Comparison of ENCODE assay signal across 21 cellular contexts in genomic region chr9:13354733-13355132, GRCh38.
DNase-seq lines count a peak whose midpoint lies in the region; ATAC-seq lines count a peak whose summit lies in the region.
"Had no signal": no experiment of that assay in that cellular context is flagged by ENCODE, and none has a peak within 500 bp of the region (broad histone marks: within the 10 kb centered on the region; RNA-seq: fewer than 3 reads in every experiment).

No MANE protein-coding gene starts in this region.

- no peaks in the 10 kb centered on the region for H3K9me3 Mint-ChIP-seq in activated T-helper 17 cell treated with anti-CD3 and anti-CD28 coated beads, Interleukin-2, amount 50 U/mL, for 72 hours
- H3K9me3 Mint-ChIP-seq: nephron had no signal

- DNase-seq in EL (peak; percentile 4), NCI-H1092 treated with DMSO at 0.1 percent for 48 hours (lab: John Stamatoyannopoulos, UW) (peak; percentile 75), OCI-M1 (lab: John Stamatoyannopoulos, UW) (peak; percentile 85), fibroblast of peridontal ligament (ENCODE audit: extremely low read depth) (peak; percentile 64), NCI-H2081 treated with DMSO at 0.1 percent for 48 hours (lab: John Stamatoyannopoulos, UW) (no peak)
- no peak for DNase-seq in stimulated activated CD4-positive, alpha-beta T cell treated with anti-CD3 and anti-CD28 coated beads, Interleukin-4, amount 100 ng/mL, for 4 hours
- no peak for DNase-seq in activated T-cell treated with anti-CD3 and anti-CD28 coated beads, Interleukin-2, amount 50 U/mL, for 1 hour
- DNase-seq: activated CD8-positive, alpha-beta memory T cell treated with anti-CD3 and anti-CD28 coated beads, Interleukin-2, amount 10 ng/mL, durations not matched to agents 7 days and 5 days; activated gamma-delta T cell treated with Interleukin-2 at 50 U/mL for 16 hours; aorta; DND-41; hippocampal formation; KG1; mesenchymal stem cell; NCI-H187 treated with DMSO at 0.1 percent for 48 hours; psoas muscle; stimulated activated naive CD4-positive, alpha-beta T cell treated with Interleukin-2 at 50 U/mL for 16 hours; upper lobe of left lung had no signal

- H3K4me1 Mint-ChIP-seq in activated T-helper 17 cell treated with anti-CD3 and anti-CD28 coated beads, Interleukin-2, amount 50 U/mL, for 72 hours, result no peaks in the 10 kb centered on the region
- H3K4me1 Mint-ChIP-seq: activated CD8-positive, alpha-beta memory T cell treated with anti-CD3 and anti-CD28 coated beads, Interleukin-2, amount 10 ng/mL, durations not matched to agents 7 days and 5 days had no signal

- H3K27ac Mint-ChIP-seq in activated T-helper 17 cell treated with anti-CD3 and anti-CD28 coated beads, Interleukin-2, amount 50 U/mL, for 72 hours, result no peak overlapping the region
- H3K27ac Mint-ChIP-seq: activated CD8-positive, alpha-beta memory T cell treated with anti-CD3 and anti-CD28 coated beads, Interleukin-2, amount 10 ng/mL, durations not matched to agents 7 days and 5 days had no signal

- H3K4me3 Mint-ChIP-seq in activated T-helper 17 cell treated with anti-CD3 and anti-CD28 coated beads, Interleukin-2, amount 50 U/mL, for 72 hours, result no peak overlapping the region
- H3K4me3 Mint-ChIP-seq: activated CD8-positive, alpha-beta memory T cell treated with anti-CD3 and anti-CD28 coated beads, Interleukin-2, amount 10 ng/mL, durations not matched to agents 7 days and 5 days; nephron had no signal

- no peak for ATAC-seq in activated T-helper 17 cell treated with anti-CD3 and anti-CD28 coated beads, Interleukin-2, amount 50 U/mL, for 72 hours (replicated peaks)
- ATAC-seq: activated CD8-positive, alpha-beta memory T cell treated with anti-CD3 and anti-CD28 coated beads, Interleukin-2, amount 10 ng/mL, durations not matched to agents 7 days and 5 days; psoas muscle; Right ventricle myocardium inferior had no signal

- no peaks in the 10 kb centered on the region for H3K27me3 Mint-ChIP-seq in activated T-helper 17 cell treated with anti-CD3 and anti-CD28 coated beads, Interleukin-2, amount 50 U/mL, for 72 hours
- H3K27me3 Mint-ChIP-seq: activated CD8-positive, alpha-beta memory T cell treated with anti-CD3 and anti-CD28 coated beads, Interleukin-2, amount 10 ng/mL, durations not matched to agents 7 days and 5 days had no signal

- H3K36me3 Mint-ChIP-seq in activated T-helper 17 cell treated with anti-CD3 and anti-CD28 coated beads, Interleukin-2, amount 50 U/mL, for 72 hours (ENCODE audit: low read depth), result no peaks in the 10 kb centered on the region
- H3K36me3 Mint-ChIP-seq: activated CD8-positive, alpha-beta memory T cell treated with anti-CD3 and anti-CD28 coated beads, Interleukin-2, amount 10 ng/mL, durations not matched to agents 7 days and 5 days had no signal

Comparison
In these comparisons a context has a peak if more than half of its experiments do, and no peak if none do; other contexts are left out.
1. DNase-seq: peak in EL (single experiment), NCI-H1092 treated with DMSO at 0.1 percent for 48 hours (single experiment), OCI-M1 (single experiment) and fibroblast of peridontal ligament (single experiment); none in NCI-H2081 treated with DMSO at 0.1 percent for 48 hours (single experiment), stimulated activated CD4-positive, alpha-beta T cell treated with anti-CD3 and anti-CD28 coated beads, Interleukin-4, amount 100 ng/mL, for 4 hours (0 of 2) and activated T-cell treated with anti-CD3 and anti-CD28 coated beads, Interleukin-2, amount 50 U/mL, for 1 hour (single experiment).